Comparison of ENCODE assay signal across 1 cellular context in genomic region chr9:33869243-33869642, GRCh38.
TF ChIP-seq lines count a peak whose summit lies in the region.

No MANE protein-coding gene starts in this region.

TF ChIP-seq in HEK293, 187 proteins besides CTCF, POLR2A, EP300 and RAD21 (continued from another document):
- peak; percentile 89 for TF ChIP-seq ZNF518A (tag by site-specific recombination; conservative IDR thresholded peaks at IDR 0.05; ENCODE audit: low read depth)
- 0 out of 2 replicates have a peak, but pooled peaks have one; percentile 9 for TF ChIP-seq ZNF560 (tag by site-specific recombination; IDR thresholded peaks at IDR 0.05; ENCODE audit: borderline replicate concordance)
- peak; percentile 61 for TF ChIP-seq ZNF629 (tag by site-specific recombination; IDR thresholded peaks at IDR 0.05)
- TF ChIP-seq REST (tag by site-specific recombination; IDR thresholded peaks at IDR 0.05): peak; percentile 68; the same call in 1 of the 2 replicates
- TF ChIP-seq ZNF623 (tag by site-specific recombination; IDR thresholded peaks at IDR 0.05): peak; percentile 71
- TF ChIP-seq ZNF433 (tag by site-specific recombination; IDR thresholded peaks at IDR 0.05; ENCODE audit: low read depth): peak; percentile 72
- TF ChIP-seq TSHZ1 (tag by site-specific recombination; IDR thresholded peaks at IDR 0.05; ENCODE audit: borderline replicate concordance): peak; percentile 20; the same call in 1 of the 2 replicates
- TF ChIP-seq ZNF426 (tag by site-specific recombination; IDR thresholded peaks at IDR 0.05): peak; percentile 87
- TF ChIP-seq ZNF266 (tag by site-specific recombination; IDR thresholded peaks at IDR 0.05; ENCODE audit: low read depth): 0 out of 2 replicates have a peak, but pooled peaks have one; percentile 76
- TF ChIP-seq ZNF404 (tag by site-specific recombination; IDR thresholded peaks at IDR 0.05): 0 out of 2 replicates have a peak, but pooled peaks have one; percentile 50
- TF ChIP-seq ZBTB11 (tag by site-specific recombination; conservative IDR thresholded peaks at IDR 0.05; ENCODE audit: low read depth): peak; percentile 73
